Comparison of ENCODE assay signal across 8 cellular contexts in genomic region chr10:117373848-117374505, GRCh38. TPM values are rescaled to one million over a fixed set of nuclear protein-coding genes. Genes with fewer than 3 reads are reported as not detected.
DNase-seq lines count a peak whose midpoint lies in the region; ATAC-seq and TF ChIP-seq lines count a peak whose summit lies in the region.

No MANE protein-coding gene starts in this region.

- ATAC-seq in IMR-90 (ENCODE audit: low read depth) = peak; percentile 25
- ATAC-seq in lower lobe of right lung = peak; percentile 44 to 64
- ATAC-seq in stimulated activated memory B cell treated with anti-CD40 and anti-IgM and Interleukin-4, amounts not matched to agents 10 μg/mL and 1 μg/mL and 100 μg/mL, for 72 hours = no peak

- peaks cover 0 to 47% of the 10 kb centered on the region in 2 experiments; a peak in 3 of 4 replicates for H3K79me1 ChIP-seq in IMR-90 (ENCODE audit: low read depth in 1 of 2, low read length in 2 of 2)

- H2AK5ac ChIP-seq in IMR-90 (ENCODE audit: low read depth, low read length) = 0 out of 2 replicates have a peak overlapping the region, but pooled peaks have one; percentile 20

- H3K4me1 ChIP-seq in IMR-90 (ENCODE audit: control insufficient read depth, insufficient read depth, low read length) (no peaks in the 10 kb centered on the region; the same call in 1 of the 2 replicates), lower lobe of right lung (peaks cover 42% of the 10 kb centered on the region)

- TF ChIP-seq POLR2A in IMR-90 (IDR thresholded peaks at IDR 0.05; ENCODE audit: low read depth, low read length) = no peak

- POLR2A ChIA-PET in IMR-90 (lab: Charles Lee; ENCODE audit: unreplicated experiment) = no interaction called here

- H3K23ac ChIP-seq in IMR-90 (ENCODE audit: low read depth, low read length) = peak overlapping the region; percentile 82

- H3K4me3 Mint-ChIP-seq in stimulated activated memory B cell treated with anti-CD40 and anti-IgM and Interleukin-4, amounts not matched to agents 10 μg/mL and 1 μg/mL and 100 μg/mL, for 72 hours = peak overlapping the region; percentile 91

- H2BK15ac ChIP-seq in IMR-90 (ENCODE audit: low read depth, low read length) = no peak overlapping the region

- intact Hi-C loops in IMR-90 (cut with micrococcal nuclease) = loop anchor here (2.0 kb wide), 1 partner anchor 157 kb away; no protein-coding TSS in a partner anchor
- intact Hi-C loops in lower lobe of right lung (cut with DNase I) = no loop called here

- no TSS peak for BruUV-seq in IMR-90 (replicated peaks; lab: Mats Ljungman, UMichigan)

- H3K9me1 ChIP-seq in IMR-90 (ENCODE audit: insufficient read depth, low read length) = peaks cover 3% of the 10 kb centered on the region; the same call in 1 of the 2 replicates

- peak overlapping the region; percentile 78 for H2AK9ac ChIP-seq in IMR-90 (replicated peaks; ENCODE audit: low read depth, low read length, poor library complexity)

- H3K36me3 ChIP-seq in IMR-90 (ENCODE audit: control insufficient read depth, insufficient read depth, low read length) (no peaks in the 10 kb centered on the region), lower lobe of right lung (no peaks in the 10 kb centered on the region)

- no peak for TF ChIP-seq RAD21 in IMR-90 (IDR thresholded peaks at IDR 0.05; ENCODE audit: low read length)

- H4K91ac ChIP-seq in IMR-90 (ENCODE audit: insufficient read depth, low read depth, low read length) = no peak overlapping the region; the same call in 1 of the 2 replicates

- H3K18ac ChIP-seq in IMR-90 (ENCODE audit: low read depth, low read length) = no peak overlapping the region

- peak overlapping the region; percentile 84 for H3K27ac Mint-ChIP-seq in stimulated activated memory B cell treated with anti-CD40 and anti-IgM and Interleukin-4, amounts not matched to agents 10 μg/mL and 1 μg/mL and 100 μg/mL, for 72 hours

- peaks cover 41% of the 10 kb centered on the region for H3K4me1 Mint-ChIP-seq in stimulated activated memory B cell treated with anti-CD40 and anti-IgM and Interleukin-4, amounts not matched to agents 10 μg/mL and 1 μg/mL and 100 μg/mL, for 72 hours

- WGBS in IMR-90 (ENCODE audit: extremely low coverage in 2 of 2, insufficient read length in 1 of 2), 2 experiments = 0% methylated on average over 3 of the region's 31 CpGs; no CpG with 5 or more reads in 1 of the 2 experiments

- H2AFZ ChIP-seq in IMR-90 (replicated peaks; ENCODE audit: low read length, poor library complexity) = peak overlapping the region; percentile 100

- no peaks in the 10 kb centered on the region for H3K9me3 ChIP-seq in IMR-90 (ENCODE audit: control insufficient read depth, insufficient read depth, low read length)
- H3K9me3 ChIP-seq in lower lobe of right lung = no peaks in the 10 kb centered on the region

- H3K36me3 Mint-ChIP-seq in stimulated activated memory B cell treated with anti-CD40 and anti-IgM and Interleukin-4, amounts not matched to agents 10 μg/mL and 1 μg/mL and 100 μg/mL, for 72 hours = peaks cover 7% of the 10 kb centered on the region

- no peak overlapping the region for H2BK120ac ChIP-seq in IMR-90 (ENCODE audit: low read depth, low read length)

- peak overlapping the region; percentile 27 for H3K27ac ChIP-seq in IMR-90 (ENCODE audit: insufficient read depth, low read length)
- peak overlapping the region; percentile 90 for H3K27ac ChIP-seq in lower lobe of right lung

- TF ChIP-seq CTCF in IMR-90 (conservative IDR thresholded peaks at IDR 0.05; ENCODE audit: low read depth, low read length) = no peak
- no peak for TF ChIP-seq CTCF in lower lobe of right lung (IDR thresholded peaks at IDR 0.05)

- H3K27me3 Mint-ChIP-seq in stimulated activated memory B cell treated with anti-CD40 and anti-IgM and Interleukin-4, amounts not matched to agents 10 μg/mL and 1 μg/mL and 100 μg/mL, for 72 hours = peaks cover 8% of the 10 kb centered on the region

- peaks cover 51% of the 10 kb centered on the region for H4K20me1 ChIP-seq in IMR-90 (ENCODE audit: insufficient read depth, low read length)

- peak overlapping the region; percentile 89 for H3K4me2 ChIP-seq in IMR-90 (ENCODE audit: low read depth, low read length)

- H3K4ac ChIP-seq in IMR-90 (ENCODE audit: low read depth, low read length) = no peak overlapping the region; the same call in 1 of the 2 replicates

- peak overlapping the region; percentile 96 for H3K4me3 ChIP-seq in IMR-90 (ENCODE audit: insufficient read depth, low read depth, low read length)
- peak overlapping the region; percentile 97 for H3K4me3 ChIP-seq in lower lobe of right lung

- in situ Hi-C loops in IMR-90 (cut with MboI; ENCODE audit: low sequenced_read_pairs) = no loop called here

- H2BK20ac ChIP-seq in IMR-90 (ENCODE audit: low read depth, low read length) = no peak overlapping the region

- dilution Hi-C loops in IMR-90 (cut with HindIII; ENCODE audit: low sequenced_read_pairs, unreplicated experiment) = no loop called here

- peak overlapping the region; percentile 51 for H3K9ac ChIP-seq in IMR-90 (ENCODE audit: low read depth, low read length)

- H3K27me3 ChIP-seq in IMR-90 (ENCODE audit: control insufficient read depth, insufficient read depth, low read length) = peaks cover 4% of the 10 kb centered on the region; the same call in 1 of the 2 replicates
- H3K27me3 ChIP-seq in lower lobe of right lung (ENCODE audit: low read depth) = no peaks in the 10 kb centered on the region

- CTCF ChIA-PET in IMR-90 (lab: Yijun Ruan, JAX) = interaction anchor here (0.9 kb wide), 1 partner anchor 54 kb away, joined by 3 read pairs; no protein-coding TSS in a partner anchor

- H4K8ac ChIP-seq in IMR-90 (ENCODE audit: low read depth in 2 of 2, low read length in 2 of 2) = no peak overlapping the region

- H3K9me3 Mint-ChIP-seq in stimulated activated memory B cell treated with anti-CD40 and anti-IgM and Interleukin-4, amounts not matched to agents 10 μg/mL and 1 μg/mL and 100 μg/mL, for 72 hours = no peaks in the 10 kb centered on the region

- peak; percentile 12 for DNase-seq in activated T-cell treated with anti-CD3 and anti-CD28 coated beads for 48 hours (ENCODE audit: low read depth)
- DNase-seq in activated T-cell treated with anti-CD3 and anti-CD28 coated beads for 4 hours = no peak
- peak; percentile 51 for DNase-seq in IMR-90
- peak; percentile 38 for DNase-seq in UCSD-AML1 (lab: John Stamatoyannopoulos, UW; ENCODE audit: unreplicated experiment)
- peak; percentile 60 for DNase-seq in ecto neural progenitor cell (ENCODE audit: low spot score)
- DNase-seq in lower lobe of right lung = peak; percentile 78
- DNase-seq in NCI-H187 treated with DMSO at 0.1 percent for 48 hours (lab: John Stamatoyannopoulos, UW) = no peak

- no peak overlapping the region for H3K56ac ChIP-seq in IMR-90 (ENCODE audit: extremely low read depth, insufficient read depth, low read length)

- H2BK5ac ChIP-seq in IMR-90 (ENCODE audit: low read depth, low read length, poor library complexity, severe bottlenecking) = peak overlapping the region; percentile 4

- H3K14ac ChIP-seq in IMR-90 (replicated peaks; ENCODE audit: low read depth, low read length) = peak overlapping the region; percentile 50; the same call in 1 of the 2 replicates

- H4K5ac ChIP-seq in IMR-90 (ENCODE audit: low read depth, low read length) = no peak overlapping the region

TF ChIP-seq in IMR-90, 13 proteins besides CTCF, POLR2A, EP300 and RAD21:
- TF ChIP-seq FOS (IDR thresholded peaks at IDR 0.05; ENCODE audit: low read depth, low read length) (no peak), CEBPB (IDR thresholded peaks at IDR 0.05; ENCODE audit: low read depth, low read length) (peak; percentile 73), RFX5 (IDR thresholded peaks at IDR 0.05; ENCODE audit: low read depth, low read length) (no peak)

RNA-seq across cellular contexts. Expression of gene PDZD8, which starts 1.3 kb away (rescaled TPM):
- total RNA-seq in IMR-90 (2012; rRNA removed) = 20.4 and 22.5 TPM in 2 replicates
- 11.3 and 11.7 TPM in 2 replicates for polyA plus RNA-seq in IMR-90 (2012; rRNA removed)
- polyA plus RNA-seq in IMR-90 (2012; cell fraction: cytosol; rRNA removed) = 1.9 and 3.0 TPM in 2 replicates
- 0.95 and 4.9 TPM in 2 replicates for polyA plus RNA-seq in IMR-90 (2012; cell fraction: nucleus; rRNA removed; ENCODE audit: low replicate concordance)
- total RNA-seq in lower lobe of right lung = 29.4 TPM

Comparison
In these comparisons a context has a peak if more than half of its experiments do, and no peak if none do; other contexts are left out.
1. DNase-seq: peak in activated T-cell treated with anti-CD3 and anti-CD28 coated beads for 48 hours (single experiment), IMR-90 (single experiment), UCSD-AML1 (single experiment), ecto neural progenitor cell (single experiment) and lower lobe of right lung (single experiment); none in activated T-cell treated with anti-CD3 and anti-CD28 coated beads for 4 hours (single experiment) and NCI-H187 treated with DMSO at 0.1 percent for 48 hours (single experiment).